ENCODE assay signal across 26 cellular contexts in genomic region chr12:85549658-85550057, GRCh38.
"Had no signal": no experiment of that assay in that cellular context is flagged by ENCODE, and none has a peak within 500 bp of the region (broad histone marks: within the 10 kb centered on the region; RNA-seq: fewer than 3 reads in every experiment).

No MANE protein-coding gene starts in this region.

- H3K4me3 Mint-ChIP-seq: immature natural killer cell; mesothelial cell of epicardium; naive thymus-derived CD4-positive, alpha-beta T cell; nephron; neural progenitor cell; stimulated activated memory B cell treated with anti-CD40 and anti-IgM and Interleukin-4, amounts not matched to agents 10 μg/mL and 1 μg/mL and 100 μg/mL, for 72 hours; type B pancreatic cell had no signal

- H3K9me3 ChIP-seq: esophagus squamous epithelium, testis, tibial artery had no signal

- H3K27ac Mint-ChIP-seq: immature natural killer cell; mesothelial cell of epicardium; naive thymus-derived CD4-positive, alpha-beta T cell; nephron; neural progenitor cell; progenitor cell of endocrine pancreas; stimulated activated memory B cell treated with anti-CD40 and anti-IgM and Interleukin-4, amounts not matched to agents 10 μg/mL and 1 μg/mL and 100 μg/mL, for 72 hours; type B pancreatic cell had no signal

- H3K4me1 ChIP-seq: parathyroid adenoma, testis, tibial artery had no signal

- H3K36me3 Mint-ChIP-seq: immature natural killer cell; mesothelial cell of epicardium; naive thymus-derived CD4-positive, alpha-beta T cell; neural progenitor cell; stimulated activated memory B cell treated with anti-CD40 and anti-IgM and Interleukin-4, amounts not matched to agents 10 μg/mL and 1 μg/mL and 100 μg/mL, for 72 hours; type B pancreatic cell had no signal

- H3K4me1 Mint-ChIP-seq: immature natural killer cell; naive thymus-derived CD4-positive, alpha-beta T cell; stimulated activated memory B cell treated with anti-CD40 and anti-IgM and Interleukin-4, amounts not matched to agents 10 μg/mL and 1 μg/mL and 100 μg/mL, for 72 hours had no signal

- H3K4me3 ChIP-seq: coronary artery, esophagus squamous epithelium, lung, neural progenitor cell, testis, tibial artery had no signal

- H3K27ac ChIP-seq: coronary artery, esophagus squamous epithelium, neural progenitor cell, parathyroid adenoma, testis, tibial artery had no signal

- H3K9ac ChIP-seq: neural progenitor cell, parathyroid adenoma had no signal

- H3K9me3 Mint-ChIP-seq: mesothelial cell of epicardium; nephron; neural progenitor cell; stimulated activated memory B cell treated with anti-CD40 and anti-IgM and Interleukin-4, amounts not matched to agents 10 μg/mL and 1 μg/mL and 100 μg/mL, for 72 hours; type B pancreatic cell had no signal

- ATAC-seq: left lobe of liver; naive thymus-derived CD4-positive, alpha-beta T cell; sciatic nerve; stimulated activated memory B cell treated with anti-CD40 and anti-IgM and Interleukin-4, amounts not matched to agents 10 μg/mL and 1 μg/mL and 100 μg/mL, for 72 hours; stimulated activated naive CD8-positive, alpha-beta T cell treated with anti-CD3 and anti-CD28 coated beads, Interleukin-15, Interleukin-2, amounts not matched to agents 100 U/mL and 50 U/mL, for 24 hours had no signal

- H3K4me2 ChIP-seq: neural progenitor cell had no signal

- H3K36me3 ChIP-seq: esophagus squamous epithelium, neural progenitor cell, tibial artery had no signal

- H2AFZ ChIP-seq: parathyroid adenoma had no signal

- DNase-seq: dermis blood vessel endothelial cell; effector memory CD4-positive, alpha-beta T cell; esophagus squamous epithelium; foreskin melanocyte; hypothalamus; immature natural killer cell; islet precursor cell; kidney glomerular epithelial cell; mesenchymal stem cell; naive thymus-derived CD4-positive, alpha-beta T cell; stimulated activated CD4-positive, alpha-beta T cell treated with anti-CD3 and anti-CD28 coated beads, Interleukin-4, amount 100 ng/mL, for 4 hours; stimulated activated naive CD8-positive, alpha-beta T cell treated with anti-CD3 and anti-CD28 coated beads, Interleukin-15, Interleukin-2, amounts not matched to agents 100 U/mL and 50 U/mL, for 24 hours; substantia nigra; testis; tibial artery had no signal

- H3K27me3 Mint-ChIP-seq: naive thymus-derived CD4-positive, alpha-beta T cell; progenitor cell of endocrine pancreas; stimulated activated memory B cell treated with anti-CD40 and anti-IgM and Interleukin-4, amounts not matched to agents 10 μg/mL and 1 μg/mL and 100 μg/mL, for 72 hours; type B pancreatic cell had no signal

- H3K27me3 ChIP-seq: esophagus squamous epithelium, neural progenitor cell, testis, tibial artery had no signal

- H3K79me2 ChIP-seq: parathyroid adenoma had no signal
